In genomic region chrX:13190051-13190450, GRCh38 we compare ENCODE assay signal across 21 cellular contexts.
DNase-seq lines count a peak whose midpoint lies in the region; ATAC-seq and TF ChIP-seq lines count a peak whose summit lies in the region.
"Had no signal": no experiment of that assay in that cellular context is flagged by ENCODE, and none has a peak within 500 bp of the region (broad histone marks: within the 10 kb centered on the region; RNA-seq: fewer than 3 reads in every experiment).

No MANE protein-coding gene starts in this region.

- H3K27ac ChIP-seq in foreskin keratinocyte = no peak overlapping the region
- H3K27ac ChIP-seq: SJSA1 had no signal

- no peaks in the 10 kb centered on the region for H3K9me3 Mint-ChIP-seq in activated naive CD8-positive, alpha-beta T cell treated with anti-CD3 and anti-CD28 coated beads, Interleukin-2, amount 50 U/mL, for 24 hours
- H3K9me3 Mint-ChIP-seq: CD4-positive, alpha-beta T cell; GM23338 had no signal

- no peak for ATAC-seq in HG03469 (IDR thresholded peaks at IDR 0.05; ENCODE audit: unreplicated experiment)
- ATAC-seq in HG03097 (IDR thresholded peaks at IDR 0.05; ENCODE audit: low FRiP score, unreplicated experiment) = no peak
- ATAC-seq in activated naive CD8-positive, alpha-beta T cell treated with anti-CD3 and anti-CD28 coated beads, Interleukin-2, amount 50 U/mL, for 24 hours = no peak
- no peak for ATAC-seq in foreskin keratinocyte
- ATAC-seq: GM12878, GM23338, HepG2 had no signal

- no peak overlapping the region for H3K27ac Mint-ChIP-seq in activated naive CD8-positive, alpha-beta T cell treated with anti-CD3 and anti-CD28 coated beads, Interleukin-2, amount 50 U/mL, for 24 hours
- H3K27ac Mint-ChIP-seq: CD4-positive, alpha-beta T cell; GM23338 had no signal

- H3K4me3 Mint-ChIP-seq in activated naive CD8-positive, alpha-beta T cell treated with anti-CD3 and anti-CD28 coated beads, Interleukin-2, amount 50 U/mL, for 24 hours = no peak overlapping the region
- H3K4me3 Mint-ChIP-seq: CD4-positive, alpha-beta T cell; GM23338 had no signal

- no peak for TF ChIP-seq CTCF in foreskin keratinocyte (conservative IDR thresholded peaks at IDR 0.05)

- no peaks in the 10 kb centered on the region for H3K27me3 Mint-ChIP-seq in activated naive CD8-positive, alpha-beta T cell treated with anti-CD3 and anti-CD28 coated beads, Interleukin-2, amount 50 U/mL, for 24 hours
- H3K27me3 Mint-ChIP-seq: CD4-positive, alpha-beta T cell had no signal

- H3K4me1 Mint-ChIP-seq in activated naive CD8-positive, alpha-beta T cell treated with anti-CD3 and anti-CD28 coated beads, Interleukin-2, amount 50 U/mL, for 24 hours = no peaks in the 10 kb centered on the region
- H3K4me1 Mint-ChIP-seq: GM23338 had no signal

- no peaks in the 10 kb centered on the region for H3K4me1 ChIP-seq in foreskin keratinocyte
- H3K4me1 ChIP-seq: SJSA1 had no signal

- H3K27me3 ChIP-seq in foreskin keratinocyte = no peaks in the 10 kb centered on the region
- H3K27me3 ChIP-seq: BE2C, SJSA1 had no signal

- no peaks in the 10 kb centered on the region for H3K36me3 Mint-ChIP-seq in activated naive CD8-positive, alpha-beta T cell treated with anti-CD3 and anti-CD28 coated beads, Interleukin-2, amount 50 U/mL, for 24 hours (ENCODE audit: low read depth)

- peak; percentile 8 for DNase-seq in DMS53 treated with DMSO at 0.1 percent for 48 hours (lab: John Stamatoyannopoulos, UW; ENCODE audit: unreplicated experiment)
- peak; percentile 58 for DNase-seq in M059J (ENCODE audit: low read depth)
- DNase-seq in NCI-H748 treated with DMSO at 0.1 percent for 48 hours (lab: John Stamatoyannopoulos, UW) = peak; percentile 70
- peak; percentile 36 for DNase-seq in dedifferentiated amniotic fluid mesenchymal stem cell (ENCODE audit: extremely low spot score)
- DNase-seq in activated naive CD8-positive, alpha-beta T cell treated with anti-CD3 and anti-CD28 coated beads, Interleukin-2, amount 50 U/mL, for 24 hours = no peak
- no peak for DNase-seq in foreskin keratinocyte
- DNase-seq: BE2C; CD4-positive, alpha-beta T cell; GDM1; KG1; NCI-H1048; NCI-H1436 treated with DMSO at 0.1 percent for 48 hours; NCI-H2081 treated with DMSO at 0.1 percent for 48 hours; NCI-H226; NCI-H774 had no signal

Comparison
In these comparisons a context has a peak if more than half of its experiments do, and no peak if none do; other contexts are left out.
1. DNase-seq: peak in DMS53 treated with DMSO at 0.1 percent for 48 hours (single experiment), M059J (single experiment), NCI-H748 treated with DMSO at 0.1 percent for 48 hours (single experiment) and dedifferentiated amniotic fluid mesenchymal stem cell (single experiment); none in activated naive CD8-positive, alpha-beta T cell treated with anti-CD3 and anti-CD28 coated beads, Interleukin-2, amount 50 U/mL, for 24 hours (single experiment) and foreskin keratinocyte (0 of 2).